1 cellular context compared by ENCODE assay signal in the genomic region with DNA sequence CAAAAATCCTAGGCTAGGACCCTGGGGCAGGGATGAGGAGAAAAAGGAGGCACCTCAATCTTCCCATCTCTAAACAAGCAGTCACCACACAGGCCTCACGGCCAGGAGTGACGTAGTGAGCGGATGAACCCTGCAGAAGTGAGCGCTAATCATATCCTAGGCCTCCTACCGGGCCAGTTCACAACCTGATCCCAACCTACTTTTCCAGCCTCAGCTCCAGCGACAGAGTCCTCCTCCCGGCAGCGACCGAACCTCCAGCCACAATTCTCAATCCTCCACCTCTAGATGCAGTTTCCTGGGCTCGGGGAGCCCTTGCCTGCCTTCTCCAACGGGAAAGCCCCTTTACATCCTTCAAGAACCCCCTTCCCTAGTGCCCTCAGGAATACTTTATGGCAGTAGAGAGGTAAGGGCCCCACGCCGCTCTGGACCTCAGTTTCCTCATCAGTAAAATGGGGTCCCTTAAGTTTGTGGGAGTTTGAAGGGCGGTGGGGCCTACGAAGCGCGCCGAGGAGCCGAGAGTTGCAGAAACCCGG.
A peak's percentile ranks its signal among the peaks of the same experiment; 100 is the strongest.
TF ChIP-seq lines count a peak whose summit lies in the region.

No MANE protein-coding gene starts in this region.

TF ChIP-seq in HepG2, 621 proteins besides CTCF, POLR2A, EP300 and RAD21 (continued from another document):
- TF ChIP-seq GABPA (IDR thresholded peaks at IDR 0.05; ENCODE audit: low read depth, low read length): 0 out of 2 replicates have a peak, but pooled peaks have one; percentile 5
- TF ChIP-seq GABPA (CRISPR knock-in tag; IDR thresholded peaks at IDR 0.05; ENCODE audit: low read depth): no peak
- TF ChIP-seq HMGA1 (CRISPR knock-in tag; conservative IDR thresholded peaks at IDR 0.05): no peak
- 0 out of 2 replicates have a peak, but pooled peaks have one; percentile 6 for TF ChIP-seq NCOA1 (CRISPR knock-in tag; IDR thresholded peaks at IDR 0.05)
- TF ChIP-seq POGZ (CRISPR knock-in tag; IDR thresholded peaks at IDR 0.05): no peak
- TF ChIP-seq, protein P1, sequence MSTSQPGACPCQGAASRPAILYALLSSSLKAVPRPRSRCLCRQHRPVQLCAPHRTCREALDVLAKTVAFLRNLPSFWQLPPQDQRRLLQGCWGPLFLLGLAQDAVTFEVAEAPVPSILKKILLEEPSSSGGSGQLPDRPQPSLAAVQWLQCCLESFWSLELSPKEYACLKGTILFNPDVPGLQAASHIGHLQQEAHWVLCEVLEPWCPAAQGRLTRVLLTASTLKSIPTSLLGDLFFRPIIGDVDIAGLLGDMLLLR (CRISPR knock-in tag; IDR thresholded peaks at IDR 0.05): no peak
- no peak for TF ChIP-seq ARID2 (CRISPR knock-in tag; IDR thresholded peaks at IDR 0.05; ENCODE audit: borderline replicate concordance)
- TF ChIP-seq CAMTA2 (CRISPR knock-in tag; IDR thresholded peaks at IDR 0.05; ENCODE audit: borderline replicate concordance): no peak
- no peak for TF ChIP-seq ATF7 (IDR thresholded peaks at IDR 0.05)
- no peak for TF ChIP-seq ATF7 (CRISPR knock-in tag; IDR thresholded peaks at IDR 0.05)
- TF ChIP-seq, protein P2, sequence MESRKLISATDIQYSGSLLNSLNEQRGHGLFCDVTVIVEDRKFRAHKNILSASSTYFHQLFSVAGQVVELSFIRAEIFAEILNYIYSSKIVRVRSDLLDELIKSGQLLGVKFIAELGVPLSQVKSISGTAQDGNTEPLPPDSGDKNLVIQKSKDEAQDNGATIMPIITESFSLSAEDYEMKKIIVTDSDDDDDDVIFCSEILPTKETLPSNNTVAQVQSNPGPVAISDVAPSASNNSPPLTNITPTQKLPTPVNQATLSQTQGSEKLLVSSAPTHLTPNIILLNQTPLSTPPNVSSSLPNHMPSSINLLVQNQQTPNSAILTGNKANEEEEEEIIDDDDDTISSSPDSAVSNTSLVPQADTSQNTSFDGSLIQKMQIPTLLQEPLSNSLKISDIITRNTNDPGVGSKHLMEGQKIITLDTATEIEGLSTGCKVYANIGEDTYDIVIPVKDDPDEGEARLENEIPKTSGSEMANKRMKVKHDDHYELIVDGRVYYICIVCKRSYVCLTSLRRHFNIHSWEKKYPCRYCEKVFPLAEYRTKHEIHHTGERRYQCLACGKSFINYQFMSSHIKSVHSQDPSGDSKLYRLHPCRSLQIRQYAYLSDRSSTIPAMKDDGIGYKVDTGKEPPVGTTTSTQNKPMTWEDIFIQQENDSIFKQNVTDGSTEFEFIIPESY (CRISPR knock-in tag; IDR thresholded peaks at IDR 0.05): no peak
- TF ChIP-seq ZNF17 (CRISPR knock-in tag; IDR thresholded peaks at IDR 0.05): no peak
- TF ChIP-seq PRMT3 (CRISPR knock-in tag; IDR thresholded peaks at IDR 0.05; ENCODE audit: borderline replicate concordance, low read depth): no peak
- TF ChIP-seq NFYB (CRISPR knock-in tag; IDR thresholded peaks at IDR 0.05): no peak
